Comparison of ENCODE assay signal across 7 cellular contexts in the genomic region with DNA sequence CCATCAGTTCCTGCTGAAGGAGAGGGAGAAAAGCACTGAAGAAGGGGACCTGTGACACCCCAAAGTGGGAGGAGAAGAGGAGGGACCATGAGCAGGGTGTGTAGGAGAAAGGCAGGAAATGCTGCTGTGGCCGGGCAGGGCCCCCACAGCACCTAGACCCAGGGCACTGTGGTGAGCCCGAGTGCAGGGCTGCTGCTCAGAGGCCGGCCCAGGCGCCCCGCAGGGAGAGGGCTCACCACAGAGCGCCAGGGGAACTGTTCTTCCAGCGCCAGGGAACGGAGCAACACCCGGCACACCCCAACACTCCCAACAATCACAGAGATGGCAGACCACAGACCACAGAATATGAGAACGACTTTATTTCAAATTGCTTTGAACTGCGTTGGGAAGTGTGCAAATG. TPM values are rescaled to one million over a fixed set of nuclear protein-coding genes. Genes with fewer than 3 reads are reported as not detected.
"Had no signal": no experiment of that assay in that cellular context is flagged by ENCODE, and none has a peak within 500 bp of the region (broad histone marks: within the 10 kb centered on the region; RNA-seq: fewer than 3 reads in every experiment).

No MANE protein-coding gene starts in this region.

RNA-seq across cellular contexts. Expression of a gene that starts 44.3 kb away (rescaled TPM):
- total RNA-seq: dermis blood vessel endothelial cell, endodermal cell, hepatocyte, urinary bladder had no signal
- polyA plus RNA-seq: hepatocyte had no signal

RNA-seq across cellular contexts. Expression of a gene that starts 55.4 kb away (rescaled TPM):
- total RNA-seq: activated CD8-positive, alpha-beta memory T cell treated with anti-CD3 and anti-CD28 coated beads for 36 hours; dermis blood vessel endothelial cell; endodermal cell; hepatocyte; liver; pancreas; urinary bladder had no signal
- polyA plus RNA-seq: liver, pancreas, urinary bladder had no signal
